ENCODE assay signal across 8 cellular contexts in genomic region chr17:21239680-21240374, GRCh38. TPM values are rescaled to one million over a fixed set of nuclear protein-coding genes. Genes with fewer than 3 reads are reported as not detected.
DNase-seq lines count a peak whose midpoint lies in the region; ATAC-seq and TF ChIP-seq lines count a peak whose summit lies in the region.

No MANE protein-coding gene starts in this region.

- ATAC-seq in natural killer cell (peak in 2 of 3 donors; percentile 53 to 54), RWPE2 (ENCODE audit: low read depth) (peak; percentile 41; the same call in 1 of the 3 replicates), GM21529 (IDR thresholded peaks at IDR 0.05; ENCODE audit: unreplicated experiment) (no peak)
- no peak for ATAC-seq in natural killer cell treated with Interleukin-12 subunit alpha and Interleukin-12 subunit beta and Interleukin-15 and Interleukin-18, amount 100 ng/mL, for 72 hours

- DNase-seq in natural killer cell (no peak), RWPE2 (ENCODE audit: low spot score) (no peak), fibroblast of villous mesenchyme (ENCODE audit: low read depth) (peak; percentile 41), superior temporal gyrus (ENCODE audit: extremely low spot score) (peak; percentile 22), NCI-H1092 (lab: John Stamatoyannopoulos, UW) (no peak), NCI-H774 (lab: John Stamatoyannopoulos, UW) (no peak)
- no peak for DNase-seq in natural killer cell treated with Interleukin-12 subunit alpha and Interleukin-12 subunit beta and Interleukin-15 and Interleukin-18, amount 100 ng/mL, for 72 hours (ENCODE audit: low spot score)

- no peak overlapping the region for H3K27ac ChIP-seq in RWPE2 (ENCODE audit: poor library complexity, severe bottlenecking)

- H3K4me3 Mint-ChIP-seq in natural killer cell: no peak overlapping the region
- H3K4me3 Mint-ChIP-seq in natural killer cell treated with Interleukin-12 subunit alpha and Interleukin-12 subunit beta and Interleukin-15 and Interleukin-18, amount 100 ng/mL, for 72 hours: no peak overlapping the region

- no peaks in the 10 kb centered on the region for H3K36me3 Mint-ChIP-seq in natural killer cell
- H3K36me3 Mint-ChIP-seq in natural killer cell treated with Interleukin-12 subunit alpha and Interleukin-12 subunit beta and Interleukin-15 and Interleukin-18, amount 100 ng/mL, for 72 hours: no peaks in the 10 kb centered on the region

- TF ChIP-seq CTCF in natural killer cell (IDR thresholded peaks at IDR 0.05): no peak
- TF ChIP-seq CTCF in RWPE2 (IDR thresholded peaks at IDR 0.05; ENCODE audit: poor library complexity, severe bottlenecking): peak; percentile 35
- TF ChIP-seq CTCF in fibroblast of villous mesenchyme (IDR thresholded peaks at IDR 0.05; ENCODE audit: insufficient read depth, low read depth, low read length): peak; percentile 59

- no peaks in the 10 kb centered on the region for H3K4me1 ChIP-seq in RWPE2 (ENCODE audit: insufficient read depth, poor library complexity, severe bottlenecking)

- H3K9me3 ChIP-seq in RWPE2 (ENCODE audit: severe bottlenecking): no peaks in the 10 kb centered on the region

- H3K4me1 Mint-ChIP-seq in natural killer cell: peaks cover 2 to 6% of the 10 kb centered on the region in 2 donors
- H3K4me1 Mint-ChIP-seq in natural killer cell treated with Interleukin-12 subunit alpha and Interleukin-12 subunit beta and Interleukin-15 and Interleukin-18, amount 100 ng/mL, for 72 hours (ENCODE audit: low read depth in 2 of 2): peaks cover 0 to 5% of the 10 kb centered on the region in 2 donors

- H3K4me3 ChIP-seq in RWPE2 (ENCODE audit: severe bottlenecking) (no peak overlapping the region), fibroblast of villous mesenchyme (ENCODE audit: low read depth, low read length) (no peak overlapping the region)

- no peaks in the 10 kb centered on the region for H3K9me3 Mint-ChIP-seq in natural killer cell
- H3K9me3 Mint-ChIP-seq in natural killer cell treated with Interleukin-12 subunit alpha and Interleukin-12 subunit beta and Interleukin-15 and Interleukin-18, amount 100 ng/mL, for 72 hours: no peaks in the 10 kb centered on the region

- no peaks in the 10 kb centered on the region for H3K27me3 Mint-ChIP-seq in natural killer cell (ENCODE audit: low read depth in 2 of 2)
- H3K27me3 Mint-ChIP-seq in natural killer cell treated with Interleukin-12 subunit alpha and Interleukin-12 subunit beta and Interleukin-15 and Interleukin-18, amount 100 ng/mL, for 72 hours: no peaks in the 10 kb centered on the region

- H3K27me3 ChIP-seq in RWPE2 (ENCODE audit: insufficient read depth, poor library complexity, severe bottlenecking): no peaks in the 10 kb centered on the region

- H3K27ac Mint-ChIP-seq in natural killer cell: no peak overlapping the region
- no peak overlapping the region for H3K27ac Mint-ChIP-seq in natural killer cell treated with Interleukin-12 subunit alpha and Interleukin-12 subunit beta and Interleukin-15 and Interleukin-18, amount 100 ng/mL, for 72 hours

- no peaks in the 10 kb centered on the region for H3K36me3 ChIP-seq in RWPE2 (ENCODE audit: low read depth)

- intact Hi-C loops in natural killer cell (cut with micrococcal nuclease): no loop called here

RNA-seq across cellular contexts. Expression of gene NATD1, which starts 13.4 kb away (rescaled TPM):
- 10 to 100 TPM; 10.9 to 16.3 (median 14.1) TPM for total RNA-seq in natural killer cell
- total RNA-seq in natural killer cell treated with Interleukin-12 subunit alpha and Interleukin-12 subunit beta and Interleukin-15 and Interleukin-18, amount 100 ng/mL, for 72 hours: 1 to 10 TPM; 1.9 to 3.0 TPM
- 2.6 and 3.0 TPM in 2 replicates for total RNA-seq in fibroblast of villous mesenchyme

RNA-seq across cellular contexts. Expression of gene TMEM11, which starts 25.9 kb away (rescaled TPM):
- total RNA-seq in natural killer cell (10 to 100 TPM; 18.4 to 27.0 (median 18.6) TPM), fibroblast of villous mesenchyme (19.6 and 21.6 TPM in 2 replicates)
- total RNA-seq in natural killer cell treated with Interleukin-12 subunit alpha and Interleukin-12 subunit beta and Interleukin-15 and Interleukin-18, amount 100 ng/mL, for 72 hours: 10 to 100 TPM; 23.9 to 30.7 TPM

RNA-seq across cellular contexts. Expression of gene MAP2K3, which starts 44.7 kb away (rescaled TPM):
- 100 to 1,000 TPM; 139 to 165 (median 162) TPM for total RNA-seq in natural killer cell
- total RNA-seq in natural killer cell treated with Interleukin-12 subunit alpha and Interleukin-12 subunit beta and Interleukin-15 and Interleukin-18, amount 100 ng/mL, for 72 hours: 10 to 100 TPM; 92.9 to 98.3 TPM
- total RNA-seq in fibroblast of villous mesenchyme: 19.3 and 30.7 TPM in 2 replicates

Comparison
In these comparisons a context has a peak if more than half of its experiments do, and no peak if none do; other contexts are left out.
1. ATAC-seq: peak in natural killer cell (2 of 3) and RWPE2 (single experiment); none in natural killer cell treated with Interleukin-12 subunit alpha and Interleukin-12 subunit beta and Interleukin-15 and Interleukin-18, amount 100 ng/mL, for 72 hours (0 of 2) and GM21529 (single experiment).
2. DNase-seq: peak in fibroblast of villous mesenchyme (single experiment) and superior temporal gyrus (single experiment); none in natural killer cell (single experiment), natural killer cell treated with Interleukin-12 subunit alpha and Interleukin-12 subunit beta and Interleukin-15 and Interleukin-18, amount 100 ng/mL, for 72 hours (single experiment), RWPE2 (single experiment), NCI-H1092 (single experiment) and NCI-H774 (single experiment).